15 cellular contexts compared by ENCODE assay signal in the genomic region with DNA sequence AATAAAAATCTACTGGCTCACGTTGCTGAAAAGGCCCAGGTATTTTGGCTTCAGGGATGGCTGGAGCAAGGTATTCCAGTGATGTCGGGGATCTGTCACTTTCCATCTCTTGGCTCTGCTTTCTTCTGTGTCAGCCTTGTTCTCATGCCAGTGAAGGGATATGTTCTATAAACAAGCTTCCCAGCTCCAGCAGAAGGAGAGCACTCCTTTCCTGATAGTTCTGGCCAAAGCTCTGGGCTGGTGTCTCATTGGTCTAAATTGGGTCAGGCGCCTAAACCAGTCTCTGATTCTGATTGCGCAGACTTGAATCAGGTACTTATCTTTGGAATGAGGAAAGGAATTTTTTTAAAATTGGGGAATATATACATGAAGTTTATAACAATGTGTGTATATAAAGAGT. TPM values are rescaled to one million over a fixed set of nuclear protein-coding genes. Genes with fewer than 3 reads are reported as not detected.
A peak's percentile ranks its signal among the peaks of the same experiment; 100 is the strongest.
DNase-seq lines count a peak whose midpoint lies in the region; ATAC-seq and TF ChIP-seq lines count a peak whose summit lies in the region.
"Had no signal": no experiment of that assay in that cellular context is flagged by ENCODE, and none has a peak within 500 bp of the region (broad histone marks: within the 10 kb centered on the region; RNA-seq: fewer than 3 reads in every experiment).

No MANE protein-coding gene starts in this region.

- intact Hi-C loops in CD14-positive monocyte (cut with micrococcal nuclease): no loop called here
- intact Hi-C loops in Panc1 (cut with micrococcal nuclease; ENCODE audit: unreplicated experiment): no loop called here
- intact Hi-C loops in Right ventricle myocardium superior (cut with DNase I): no loop called here
- intact Hi-C loops in OCI-LY7 (cut with micrococcal nuclease; ENCODE audit: unreplicated experiment): loop anchor here (10.0 kb wide), 2 partner anchors 861 to 1271 kb away; partner anchors contain the start of genes ECPAS and UGCG

- peaks cover 79% of the 10 kb centered on the region for H3K4me1 Mint-ChIP-seq in CD14-positive monocyte
- H3K4me1 Mint-ChIP-seq in naive thymus-derived CD8-positive, alpha-beta T cell: peaks cover 48 to 87% (median 81%) of the 10 kb centered on the region in 4 donors

- no peak overlapping the region for H2AFZ ChIP-seq in OCI-LY7 (ENCODE audit: low read length)

- H3K36me3 Mint-ChIP-seq in CD14-positive monocyte: peaks cover 13 to 26% of the 10 kb centered on the region in 2 donors
- no peaks in the 10 kb centered on the region for H3K36me3 Mint-ChIP-seq in naive thymus-derived CD8-positive, alpha-beta T cell

- H4K20me1 ChIP-seq in OCI-LY7 (ENCODE audit: insufficient read depth, low read length): no peaks in the 10 kb centered on the region; the same call in 1 of the 2 replicates

- peaks cover 6% of the 10 kb centered on the region for H3K4me1 ChIP-seq in Panc1 (ENCODE audit: control insufficient read depth, insufficient read depth, low read length)
- peaks cover 23% of the 10 kb centered on the region for H3K4me1 ChIP-seq in OCI-LY7 (ENCODE audit: insufficient read depth, low read length, poor library complexity, severe bottlenecking)

- peaks cover 0 to under 1% (median 0%) of the 10 kb centered on the region in 3 donors for H3K27me3 Mint-ChIP-seq in CD14-positive monocyte (ENCODE audit: low read depth in 3 of 3)
- H3K27me3 Mint-ChIP-seq in naive thymus-derived CD8-positive, alpha-beta T cell: no peaks in the 10 kb centered on the region

- BruUV-seq in Panc1 (replicated peaks; lab: Mats Ljungman, UMichigan) (TSS peak; percentile 44), OCI-LY7 (replicated peaks; lab: Mats Ljungman, UMichigan) (no TSS peak)

- in situ Hi-C loops in Panc1 (cut with HindIII; ENCODE audit: low pct_unique_long_range_greater_than_20kb, low sequenced_read_pairs): no loop called here

- H3K79me2 ChIP-seq in OCI-LY7 (ENCODE audit: insufficient read depth, low read depth, low read length): peaks cover 8% of the 10 kb centered on the region; the same call in 1 of the 2 replicates

- H3K27ac ChIP-seq in Panc1 (ENCODE audit: low read length) (no peak overlapping the region), OCI-LY7 (ENCODE audit: low read depth, low read length, poor library complexity, severe bottlenecking) (no peak overlapping the region)

- H3K9me2 ChIP-seq in OCI-LY7 (ENCODE audit: insufficient read depth, low read length): no peaks in the 10 kb centered on the region

- H3K4me3 Mint-ChIP-seq in CD14-positive monocyte: no peak overlapping the region
- peak overlapping the region in 3 of 10 donors; percentile 0 to 70 (median 62) for H3K4me3 Mint-ChIP-seq in naive thymus-derived CD8-positive, alpha-beta T cell

- H3K4me2 ChIP-seq in OCI-LY7 (ENCODE audit: low read length): no peak overlapping the region

- no peaks in the 10 kb centered on the region for H3K9me3 ChIP-seq in Panc1 (ENCODE audit: control insufficient read depth, insufficient read depth, low read depth, low read length)
- no peaks in the 10 kb centered on the region for H3K9me3 ChIP-seq in OCI-LY7 (ENCODE audit: low read length)

- H3K4me3 ChIP-seq in Panc1 (ENCODE audit: low read depth in 2 of 2, low read length in 2 of 2): no peak overlapping the region
- no peak overlapping the region for H3K4me3 ChIP-seq in OCI-LY7 (ENCODE audit: low read depth, low read length, poor library complexity, severe bottlenecking)

- H3K9me3 Mint-ChIP-seq in CD14-positive monocyte: peaks cover 0 to 5% (median 0%) of the 10 kb centered on the region in 7 donors
- H3K9me3 Mint-ChIP-seq in naive thymus-derived CD8-positive, alpha-beta T cell: no peaks in the 10 kb centered on the region
- H3K9me3 Mint-ChIP-seq: IgD-negative memory B cell had no signal

- CTCF ChIA-PET in Panc1 (lab: Charles Lee): no interaction called here
- CTCF ChIA-PET in OCI-LY7 (lab: Charles Lee; ENCODE audit: unreplicated experiment): interaction anchor here (0.5 kb wide), 1 partner anchor 671 kb away, joined by 3 read pairs; no protein-coding TSS in a partner anchor

- POLR2A ChIA-PET in Panc1 (lab: Charles Lee) (no interaction called here), OCI-LY7 (lab: Charles Lee) (interaction anchor here (0.5 kb wide), 1 partner anchor 23 kb away, joined by 3 read pairs; no protein-coding TSS in a partner anchor)
- POLR2A ChIA-PET in naive thymus-derived CD8-positive, alpha-beta T cell (lab: Charles Lee): no interaction called here

- DNase-seq in CD14-positive monocyte (ENCODE audit: low spot score) (no peak), Panc1 (ENCODE audit: low read depth, low spot score) (no peak), Right ventricle myocardium superior (no peak), OCI-LY7 (ENCODE audit: low spot score) (no peak)
- DNase-seq in naive thymus-derived CD8-positive, alpha-beta T cell: no peak
- no peak for DNase-seq in activated CD4-positive, alpha-beta T cell treated with anti-CD3 and anti-CD28 coated beads for 48 hours
- DNase-seq: activated CD4-positive, CD25-positive, alpha-beta regulatory T cell treated with anti-CD3 and anti-CD28 coated beads, Interleukin-2, amount 50 U/mL, for 72 hours; activated T-cell treated with anti-CD3 and anti-CD28 coated beads, Interleukin-2, amount 50 U/mL, for 1 hour; Calu3; kidney glomerular epithelial cell; NCI-H1694; NCI-H526 treated with DMSO at 0.1 percent for 48 hours had no signal

- no peaks in the 10 kb centered on the region; the same call in 1 of the 2 replicates for H3K36me3 ChIP-seq in Panc1 (ENCODE audit: control insufficient read depth, insufficient read depth, low read length)
- 0 out of 2 replicates have a peak, but pooled peaks cover 3% of the 10 kb centered on the region for H3K36me3 ChIP-seq in OCI-LY7 (ENCODE audit: insufficient read depth, low read length)

- no peak for ATAC-seq in Panc1
- peak; percentile 66 for ATAC-seq in Right ventricle myocardium superior (ENCODE audit: poor library complexity)
- ATAC-seq in naive thymus-derived CD8-positive, alpha-beta T cell: no peak
- no peak for ATAC-seq in HG03025 (IDR thresholded peaks at IDR 0.05; ENCODE audit: low FRiP score, unreplicated experiment)
- ATAC-seq in HG03457 (IDR thresholded peaks at IDR 0.05; ENCODE audit: unreplicated experiment): no peak

- peak overlapping the region; percentile 84 to 98 (median 93) for H3K27ac Mint-ChIP-seq in CD14-positive monocyte
- H3K27ac Mint-ChIP-seq in naive thymus-derived CD8-positive, alpha-beta T cell: peak overlapping the region in 6 of 10 donors; percentile 26 to 90 (median 66)
- H3K27ac Mint-ChIP-seq: IgD-negative memory B cell had no signal

- no peaks in the 10 kb centered on the region for H3K27me3 ChIP-seq in Panc1 (ENCODE audit: control insufficient read depth, insufficient read depth, low read length)

- TF ChIP-seq CTCF in CD14-positive monocyte (IDR thresholded peaks at IDR 0.05) (no peak), Panc1 (IDR thresholded peaks at IDR 0.05) (no peak), OCI-LY7 (conservative IDR thresholded peaks at IDR 0.05; ENCODE audit: low read length) (no peak)

RNA-seq across cellular contexts. Expression of gene SNX30, which starts 5.1 kb away (rescaled TPM):
- polyA plus RNA-seq in CD14-positive monocyte: 10 to 100 TPM; 10.3 to 10.4 TPM
- total RNA-seq in Panc1 (2021; ENCODE audit: unreplicated experiment): 6.9 TPM
- 3.8 TPM for polyA plus RNA-seq in Panc1 (2012; ENCODE audit: insufficient read length)
- total RNA-seq in Right ventricle myocardium superior: 4.5 TPM
- 10 to 100 TPM; 10.3 to 10.4 TPM for total RNA-seq in naive thymus-derived CD8-positive, alpha-beta T cell
- 1 to 10 TPM; 1.7 to 3.6 (median 2.2) TPM for polyA plus RNA-seq in naive thymus-derived CD8-positive, alpha-beta T cell
- 14.2 and 19.8 TPM in 2 replicates for total RNA-seq in OCI-LY7 (2014; rRNA removed; shearing (Covaris generic))
- total RNA-seq in OCI-LY7 (2022): 13.5 and 17.1 TPM in 2 replicates

RNA-seq across cellular contexts. Expression of gene INIP, which starts 37.8 kb away (rescaled TPM):
- polyA plus RNA-seq in CD14-positive monocyte: 10 to 100 TPM; 49.0 to 53.0 TPM
- total RNA-seq in Panc1 (2021; ENCODE audit: unreplicated experiment) (20.0 TPM), Right ventricle myocardium superior (14.3 TPM), OCI-LY7 (2022) (34.4 and 34.5 TPM in 2 replicates)
- polyA plus RNA-seq in Panc1 (2012; ENCODE audit: insufficient read length): 10.3 TPM
- 10 to 100 TPM; 25.8 to 26.0 TPM for total RNA-seq in naive thymus-derived CD8-positive, alpha-beta T cell
- 10 to 100 TPM; 26.6 to 38.9 (median 38.5) TPM for polyA plus RNA-seq in naive thymus-derived CD8-positive, alpha-beta T cell
- total RNA-seq in OCI-LY7 (2014; rRNA removed; shearing (Covaris generic)): 23.2 and 27.0 TPM in 2 replicates
